In the genomic region with DNA sequence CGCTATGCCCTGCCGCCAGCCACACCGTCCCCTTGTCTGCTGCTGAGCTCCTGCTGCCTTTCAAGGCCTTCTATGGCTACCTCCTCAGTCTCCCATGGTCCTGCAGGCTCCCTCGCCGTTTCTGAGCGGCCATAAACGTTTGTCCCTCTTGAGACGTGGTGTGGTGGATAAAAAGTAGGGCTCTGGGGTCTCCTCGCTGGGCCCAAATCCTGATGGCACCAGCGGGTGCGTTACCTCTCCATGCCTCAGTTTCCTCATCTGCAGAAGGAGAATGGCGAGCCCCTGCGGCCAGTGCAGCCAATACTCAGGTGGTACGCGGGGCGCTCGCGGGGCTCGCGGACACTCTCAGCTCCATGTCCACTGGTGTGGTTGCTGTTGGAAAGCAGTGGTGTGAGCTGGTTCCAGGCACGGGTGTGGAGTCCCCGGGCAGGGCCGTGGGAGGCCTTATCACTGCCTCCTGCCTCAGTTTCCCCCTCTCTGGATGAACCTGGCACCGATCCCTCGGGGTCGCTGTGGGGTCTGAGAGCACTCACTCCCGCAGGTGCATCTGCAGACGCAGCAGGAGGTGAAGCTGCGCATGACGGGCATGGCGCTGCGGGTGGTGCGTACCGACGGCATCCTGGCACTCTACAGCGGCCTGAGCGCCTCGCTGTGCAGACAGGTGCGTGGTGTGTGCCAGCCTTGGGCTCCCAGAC, we compare ENCODE assay signal across 1 cellular context.
TF ChIP-seq lines count a peak whose summit lies in the region.

No MANE protein-coding gene starts in this region.

TF ChIP-seq in HepG2, 621 proteins besides CTCF, POLR2A, EP300 and RAD21 (continued from another document):
- TF ChIP-seq, protein P1, sequence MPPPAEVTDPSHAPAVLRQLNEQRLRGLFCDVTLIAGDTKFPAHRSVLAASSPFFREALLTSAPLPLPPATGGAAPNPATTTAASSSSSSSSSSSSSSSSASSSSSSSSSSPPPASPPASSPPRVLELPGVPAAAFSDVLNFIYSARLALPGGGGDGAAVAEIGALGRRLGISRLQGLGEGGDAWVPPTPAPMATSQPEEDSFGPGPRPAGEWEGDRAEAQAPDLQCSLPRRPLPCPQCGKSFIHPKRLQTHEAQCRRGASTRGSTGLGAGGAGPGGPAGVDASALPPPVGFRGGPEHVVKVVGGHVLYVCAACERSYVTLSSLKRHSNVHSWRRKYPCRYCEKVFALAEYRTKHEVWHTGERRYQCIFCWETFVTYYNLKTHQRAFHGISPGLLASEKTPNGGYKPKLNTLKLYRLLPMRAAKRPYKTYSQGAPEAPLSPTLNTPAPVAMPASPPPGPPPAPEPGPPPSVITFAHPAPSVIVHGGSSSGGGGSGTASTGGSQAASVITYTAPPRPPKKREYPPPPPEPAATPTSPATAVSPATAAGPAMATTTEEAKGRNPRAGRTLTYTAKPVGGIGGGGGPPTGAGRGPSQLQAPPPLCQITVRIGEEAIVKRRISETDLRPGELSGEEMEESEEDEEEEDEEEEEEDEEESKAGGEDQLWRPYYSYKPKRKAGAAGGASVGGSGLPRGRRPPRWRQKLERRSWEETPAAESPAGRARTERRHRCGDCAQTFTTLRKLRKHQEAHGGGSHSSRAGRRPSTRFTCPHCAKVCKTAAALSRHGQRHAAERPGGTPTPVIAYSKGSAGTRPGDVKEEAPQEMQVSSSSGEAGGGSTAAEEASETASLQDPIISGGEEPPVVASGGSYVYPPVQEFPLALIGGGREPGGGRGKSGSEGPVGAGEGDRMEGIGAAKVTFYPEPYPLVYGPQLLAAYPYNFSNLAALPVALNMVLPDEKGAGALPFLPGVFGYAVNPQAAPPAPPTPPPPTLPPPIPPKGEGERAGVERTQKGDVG (CRISPR knock-in tag; IDR thresholded peaks at IDR 0.05; ENCODE audit: borderline replicate concordance) = peak; percentile 87
- TF ChIP-seq SMYD3 (CRISPR knock-in tag; IDR thresholded peaks at IDR 0.05) (no peak), ZNF224 (CRISPR knock-in tag; IDR thresholded peaks at IDR 0.05) (0 out of 2 replicates have a peak, but pooled peaks have one; percentile 52), ZNF800 (CRISPR knock-in tag; IDR thresholded peaks at IDR 0.05) (no peak), ZBTB33 (CRISPR knock-in tag; IDR thresholded peaks at IDR 0.05) (peak; percentile 86), HNF4G (IDR thresholded peaks at IDR 0.05; ENCODE audit: borderline replicate concordance, low read depth, low read length) (no peak), HNF4G (CRISPR knock-in tag; IDR thresholded peaks at IDR 0.05; ENCODE audit: borderline replicate concordance, low read depth) (peak; percentile 18; the same call in 1 of the 2 replicates), STAG1 (CRISPR knock-in tag; IDR thresholded peaks at IDR 0.05) (no peak), ZBTB40 (IDR thresholded peaks at IDR 0.05) (no peak), ZBTB40 (CRISPR knock-in tag; IDR thresholded peaks at IDR 0.05) (no peak), ZNF296 (CRISPR knock-in tag; conservative IDR thresholded peaks at IDR 0.05) (0 out of 2 replicates have a peak, but pooled peaks have one; percentile 8), EEA1 (CRISPR knock-in tag; IDR thresholded peaks at IDR 0.05; ENCODE audit: borderline replicate concordance) (0 out of 2 replicates have a peak, but pooled peaks have one; percentile 6)
- TF ChIP-seq, protein P2, sequence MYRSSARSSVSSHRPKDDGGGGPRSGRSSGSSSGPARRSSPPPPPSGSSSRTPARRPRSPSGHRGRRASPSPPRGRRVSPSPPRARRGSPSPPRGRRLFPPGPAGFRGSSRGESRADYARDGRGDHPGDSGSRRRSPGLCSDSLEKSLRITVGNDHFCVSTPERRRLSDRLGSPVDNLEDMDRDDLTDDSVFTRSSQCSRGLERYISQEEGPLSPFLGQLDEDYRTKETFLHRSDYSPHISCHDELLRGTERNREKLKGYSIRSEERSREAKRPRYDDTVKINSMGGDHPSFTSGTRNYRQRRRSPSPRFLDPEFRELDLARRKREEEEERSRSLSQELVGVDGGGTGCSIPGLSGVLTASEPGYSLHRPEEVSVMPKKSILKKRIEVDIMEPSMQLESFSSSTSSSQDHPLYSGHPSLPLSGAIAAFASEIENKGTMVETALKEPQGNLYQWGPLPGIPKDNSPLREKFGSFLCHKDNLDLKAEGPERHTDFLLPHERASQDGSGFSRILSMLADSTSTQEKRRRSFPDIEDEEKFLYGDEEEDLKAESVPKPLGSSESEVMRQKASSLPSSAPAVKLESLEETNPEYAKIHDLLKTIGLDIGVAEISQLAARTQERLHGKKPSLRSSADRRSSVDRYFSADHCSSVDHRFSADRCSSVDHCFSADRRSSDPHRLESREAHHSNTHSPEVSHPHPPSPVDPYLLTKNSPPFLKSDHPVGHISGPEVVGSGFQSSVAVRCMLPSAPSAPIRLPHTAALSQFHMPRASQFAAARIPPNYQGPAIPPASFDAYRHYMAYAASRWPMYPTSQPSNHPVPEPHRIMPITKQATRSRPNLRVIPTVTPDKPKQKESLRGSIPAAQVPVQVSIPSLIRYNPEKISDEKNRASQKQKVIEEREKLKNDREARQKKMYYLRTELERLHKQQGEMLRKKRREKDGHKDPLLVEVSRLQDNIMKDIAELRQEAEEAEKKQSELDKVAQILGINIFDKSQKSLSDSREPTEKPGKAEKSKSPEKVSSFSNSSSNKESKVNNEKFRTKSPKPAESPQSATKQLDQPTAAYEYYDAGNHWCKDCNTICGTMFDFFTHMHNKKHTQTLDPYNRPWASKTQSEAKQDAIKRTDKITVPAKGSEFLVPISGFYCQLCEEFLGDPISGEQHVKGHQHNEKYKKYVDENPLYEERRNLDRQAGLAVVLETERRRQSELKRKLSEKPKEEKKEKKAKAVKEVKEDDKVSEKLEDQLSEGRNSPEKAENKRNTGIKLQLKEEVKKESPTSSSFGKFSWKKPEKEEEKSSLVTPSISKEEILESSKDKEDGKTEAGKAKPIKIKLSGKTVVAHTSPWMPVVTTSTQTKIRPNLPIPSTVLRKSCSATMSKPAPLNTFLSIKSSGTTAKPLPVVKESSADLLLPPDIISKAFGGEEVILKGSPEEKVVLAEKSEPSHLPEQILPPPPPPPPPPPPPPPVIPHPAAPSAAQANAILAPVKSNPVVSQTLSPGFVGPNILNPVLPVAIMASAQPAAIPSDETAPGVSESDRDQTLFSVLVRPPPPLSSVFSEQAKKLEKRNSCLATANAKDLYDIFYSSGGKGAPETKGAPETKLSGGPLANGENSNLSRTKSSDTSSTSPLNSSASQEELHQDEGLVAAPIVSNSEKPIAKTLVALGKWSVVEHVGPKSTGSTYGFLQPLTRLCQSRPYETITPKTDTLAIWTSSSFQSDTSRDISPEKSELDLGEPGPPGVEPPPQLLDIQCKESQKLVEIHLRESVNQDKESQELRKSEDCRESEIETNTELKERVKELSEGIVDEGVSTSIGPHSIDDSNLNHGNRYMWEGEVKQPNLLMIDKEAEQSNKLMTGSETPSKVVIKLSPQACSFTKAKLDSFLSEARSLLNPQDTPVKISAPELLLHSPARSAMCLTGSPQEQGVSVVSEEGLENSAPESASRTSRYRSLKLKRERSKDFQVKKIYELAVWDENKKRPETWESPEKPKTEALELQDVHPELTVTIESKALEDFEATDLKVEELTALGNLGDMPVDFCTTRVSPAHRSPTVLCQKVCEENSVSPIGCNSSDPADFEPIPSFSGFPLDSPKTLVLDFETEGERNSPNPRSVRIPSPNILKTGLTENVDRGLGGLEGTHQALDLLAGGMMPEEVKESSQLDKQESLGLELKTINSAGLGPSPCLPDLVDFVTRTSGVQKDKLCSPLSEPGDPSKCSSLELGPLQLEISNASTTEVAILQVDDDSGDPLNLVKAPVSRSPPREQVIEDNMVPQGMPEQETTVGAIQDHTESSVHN (CRISPR knock-in tag; IDR thresholded peaks at IDR 0.05) = 0 out of 2 replicates have a peak, but pooled peaks have one; percentile 11
- TF ChIP-seq, protein P3, sequence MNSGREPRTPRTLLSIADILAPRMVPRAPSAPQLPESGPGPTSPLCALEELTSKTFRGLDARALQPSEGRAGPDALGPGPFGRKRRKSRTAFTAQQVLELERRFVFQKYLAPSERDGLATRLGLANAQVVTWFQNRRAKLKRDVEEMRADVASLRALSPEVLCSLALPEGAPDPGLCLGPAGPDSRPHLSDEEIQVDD (CRISPR knock-in tag; IDR thresholded peaks at IDR 0.05; ENCODE audit: borderline replicate concordance) = 0 out of 2 replicates have a peak, but pooled peaks have one; percentile 37
